Comparison of ENCODE assay signal across 8 cellular contexts in the genomic region with DNA sequence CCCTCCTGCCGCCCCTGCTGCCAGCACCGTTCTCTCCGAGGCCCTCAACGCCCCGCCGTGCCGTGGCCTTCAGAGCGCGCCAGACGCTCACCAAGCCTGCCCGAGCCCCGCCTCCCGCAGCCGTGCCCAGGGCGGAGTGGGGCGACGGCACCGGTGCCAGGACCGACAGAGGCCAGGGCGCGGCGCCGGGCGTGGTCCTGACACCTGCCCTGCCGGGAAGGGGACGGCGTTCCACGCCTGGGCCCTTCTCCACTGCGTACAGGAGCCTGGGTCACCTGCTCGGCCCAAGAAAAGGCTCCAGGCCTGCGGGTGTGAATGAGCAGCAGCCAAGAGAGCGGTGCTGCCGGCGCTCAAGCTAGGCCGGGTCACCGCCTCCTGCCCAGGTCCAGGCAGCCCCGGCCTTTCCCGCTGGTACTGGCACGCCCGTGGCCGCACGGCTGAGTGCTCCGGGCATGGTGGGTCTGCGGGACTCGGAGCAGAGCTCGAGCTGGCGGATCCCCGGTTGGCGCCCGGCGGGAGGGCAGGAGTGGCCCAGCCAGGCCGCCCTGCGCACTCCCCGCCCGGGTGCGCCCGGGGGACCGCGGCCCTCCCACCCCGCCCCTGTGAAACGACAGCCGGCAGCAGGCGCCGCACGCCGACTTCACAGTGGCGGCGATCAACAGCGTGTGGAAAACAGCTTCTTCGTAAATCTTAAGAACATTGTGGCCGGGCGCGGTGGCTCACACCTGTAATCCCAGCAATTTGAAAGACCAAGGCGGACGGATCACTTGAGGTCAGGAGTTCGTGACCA. TPM values are rescaled to one million over a fixed set of nuclear protein-coding genes. Genes with fewer than 3 reads are reported as not detected.
DNase-seq lines count a peak whose midpoint lies in the region; TF ChIP-seq lines count a peak whose summit lies in the region.

No MANE protein-coding gene starts in this region.

- peaks cover 28% of the 10 kb centered on the region for H3K4me1 Mint-ChIP-seq in mesothelial cell of epicardium

- H3K27me3 ChIP-seq in OCI-LY1 (ENCODE audit: insufficient read depth, low read length) (peaks cover 10% of the 10 kb centered on the region; the same call in 1 of the 2 replicates), dorsolateral prefrontal cortex (peaks cover 0 to 78% (median 31%) of the 10 kb centered on the region in 45 donors), vagina (no peaks in the 10 kb centered on the region)

- H3K4me3 Mint-ChIP-seq in mesothelial cell of epicardium: peak overlapping the region; percentile 78

- H2AFZ ChIP-seq in OCI-LY1 (ENCODE audit: low read length): no peak overlapping the region

- TF ChIP-seq POLR2A in vagina (IDR thresholded peaks at IDR 0.05): no peak

- no peaks in the 10 kb centered on the region for H3K79me2 ChIP-seq in OCI-LY1 (ENCODE audit: insufficient read depth, low read length)

- no peak overlapping the region for H3K9ac ChIP-seq in OCI-LY1 (ENCODE audit: low read length)

- peaks cover 80% of the 10 kb centered on the region for H3K27me3 Mint-ChIP-seq in mesothelial cell of epicardium (ENCODE audit: low read depth)

- intact Hi-C loops in dorsolateral prefrontal cortex (cut with DNase I) (no loop called here), vagina (cut with DNase I) (no loop called here)

- no peaks in the 10 kb centered on the region for H4K20me1 ChIP-seq in OCI-LY1 (ENCODE audit: insufficient read depth, low read length)

- peak overlapping the region; percentile 70 for H3K4me2 ChIP-seq in OCI-LY1 (ENCODE audit: low read length)

- TF ChIP-seq CTCF in OCI-LY1 (IDR thresholded peaks at IDR 0.05; ENCODE audit: low read length) (no peak), dorsolateral prefrontal cortex (IDR thresholded peaks at IDR 0.05 in 54 of 56, conservative IDR thresholded peaks at IDR 0.05 in 2 of 56; ENCODE audit: low read depth in 1 of 56, partially characterized antibody in 56 of 56) (no peak), mesothelial cell of epicardium (IDR thresholded peaks at IDR 0.05; ENCODE audit: unreplicated experiment) (no peak), vagina (IDR thresholded peaks at IDR 0.05) (no peak)

- H3K9me3 Mint-ChIP-seq in mesothelial cell of epicardium: peaks cover 14% of the 10 kb centered on the region

- peaks cover 22% of the 10 kb centered on the region for H3K4me1 ChIP-seq in OCI-LY1 (ENCODE audit: insufficient read depth, low read length, severe bottlenecking)
- peaks cover 47% of the 10 kb centered on the region for H3K4me1 ChIP-seq in vagina

- H3K27ac ChIP-seq in OCI-LY1 (ENCODE audit: low read depth, low read length, poor library complexity, severe bottlenecking) (no peak overlapping the region), dorsolateral prefrontal cortex (peak overlapping the region in 27 of 59 donors; percentile 18 to 74 (median 46)), vagina (peak overlapping the region; percentile 54)

- H3K9me3 ChIP-seq in OCI-LY1 (ENCODE audit: low read length) (0 out of 2 replicates have a peak, but pooled peaks cover 3% of the 10 kb centered on the region), vagina (peaks cover 7% of the 10 kb centered on the region)

- peaks cover 1% of the 10 kb centered on the region for H3K36me3 Mint-ChIP-seq in mesothelial cell of epicardium

- H3F3A ChIP-seq in OCI-LY1 (ENCODE audit: insufficient read depth, low read length): no peaks in the 10 kb centered on the region

- H3K4me3 ChIP-seq in OCI-LY1 (ENCODE audit: low read depth, low read length, poor library complexity, severe bottlenecking) (peak overlapping the region; percentile 59), dorsolateral prefrontal cortex (peak overlapping the region; percentile 19 to 73 (median 53)), vagina (peak overlapping the region; percentile 41 to 52)

- H3K27ac Mint-ChIP-seq in mesothelial cell of epicardium: no peak overlapping the region

- peak; percentile 15 for DNase-seq in AG20443 (ENCODE audit: low spot score)
- peak in 2 of 10 donors; percentile 6 to 47 for DNase-seq in dorsolateral prefrontal cortex
- DNase-seq in mesothelial cell of epicardium (ENCODE audit: low spot score in 2 of 2, unreplicated experiment in 2 of 2): no peak
- DNase-seq in vagina (ENCODE audit: extremely low spot score in 2 of 2): no peak
- DNase-seq in SK-N-DZ (ENCODE audit: low spot score): no peak
- DNase-seq in HK-2 (ENCODE audit: unreplicated experiment): no peak
- DNase-seq in EL: no peak

- no peaks in the 10 kb centered on the region for H3K9me2 ChIP-seq in OCI-LY1 (ENCODE audit: low read depth, low read length)

- no peaks in the 10 kb centered on the region for H3K36me3 ChIP-seq in OCI-LY1 (ENCODE audit: insufficient read depth, low read length)
- H3K36me3 ChIP-seq in vagina: no peaks in the 10 kb centered on the region

RNA-seq across cellular contexts. Expression of gene OCA2, which starts 4.2 kb away (rescaled TPM):
- total RNA-seq in dorsolateral prefrontal cortex (10 to 100 TPM in 1 of 120 experiments, 1 to 10 TPM in 119; 2.0 to 12.0 (median 6.1) TPM), mesothelial cell of epicardium (1.0 to 2.0 TPM (median 1.5 TPM) in 3 replicates), vagina (0.25 TPM)
- polyA plus RNA-seq in SK-N-DZ (2014; cell fraction: cytosol; rRNA removed): 0.02 and 1.3 TPM in 2 replicates
- polyA plus RNA-seq in SK-N-DZ (2014; cell fraction: nucleus; rRNA removed): 0.14 and 0.20 TPM in 2 replicates
